1 cellular context compared by ENCODE assay signal in the genomic region with DNA sequence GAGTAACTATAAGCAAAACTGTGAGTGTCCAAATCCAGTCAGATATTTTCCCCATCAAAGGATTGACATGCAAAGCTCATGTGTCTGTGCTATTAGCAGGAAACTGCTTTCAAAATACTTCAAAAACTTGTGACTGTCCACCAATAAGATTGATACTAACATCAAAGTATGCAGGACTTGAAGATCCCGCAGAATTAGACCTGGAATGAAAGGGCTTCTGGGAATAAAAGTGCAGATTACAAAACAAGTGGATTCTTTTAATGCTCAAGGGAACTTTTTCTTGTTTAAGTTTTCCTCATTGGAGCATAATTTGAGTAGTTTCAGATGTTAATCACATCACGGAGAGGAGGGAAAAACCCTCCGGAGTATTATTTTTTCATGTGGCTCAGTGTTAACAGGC.
TF ChIP-seq lines count a peak whose summit lies in the region.

No MANE protein-coding gene starts in this region.

TF ChIP-seq in GM23338, 12 proteins besides CTCF, POLR2A, EP300 and RAD21 (continued from another document):
- TF ChIP-seq, protein P1, sequence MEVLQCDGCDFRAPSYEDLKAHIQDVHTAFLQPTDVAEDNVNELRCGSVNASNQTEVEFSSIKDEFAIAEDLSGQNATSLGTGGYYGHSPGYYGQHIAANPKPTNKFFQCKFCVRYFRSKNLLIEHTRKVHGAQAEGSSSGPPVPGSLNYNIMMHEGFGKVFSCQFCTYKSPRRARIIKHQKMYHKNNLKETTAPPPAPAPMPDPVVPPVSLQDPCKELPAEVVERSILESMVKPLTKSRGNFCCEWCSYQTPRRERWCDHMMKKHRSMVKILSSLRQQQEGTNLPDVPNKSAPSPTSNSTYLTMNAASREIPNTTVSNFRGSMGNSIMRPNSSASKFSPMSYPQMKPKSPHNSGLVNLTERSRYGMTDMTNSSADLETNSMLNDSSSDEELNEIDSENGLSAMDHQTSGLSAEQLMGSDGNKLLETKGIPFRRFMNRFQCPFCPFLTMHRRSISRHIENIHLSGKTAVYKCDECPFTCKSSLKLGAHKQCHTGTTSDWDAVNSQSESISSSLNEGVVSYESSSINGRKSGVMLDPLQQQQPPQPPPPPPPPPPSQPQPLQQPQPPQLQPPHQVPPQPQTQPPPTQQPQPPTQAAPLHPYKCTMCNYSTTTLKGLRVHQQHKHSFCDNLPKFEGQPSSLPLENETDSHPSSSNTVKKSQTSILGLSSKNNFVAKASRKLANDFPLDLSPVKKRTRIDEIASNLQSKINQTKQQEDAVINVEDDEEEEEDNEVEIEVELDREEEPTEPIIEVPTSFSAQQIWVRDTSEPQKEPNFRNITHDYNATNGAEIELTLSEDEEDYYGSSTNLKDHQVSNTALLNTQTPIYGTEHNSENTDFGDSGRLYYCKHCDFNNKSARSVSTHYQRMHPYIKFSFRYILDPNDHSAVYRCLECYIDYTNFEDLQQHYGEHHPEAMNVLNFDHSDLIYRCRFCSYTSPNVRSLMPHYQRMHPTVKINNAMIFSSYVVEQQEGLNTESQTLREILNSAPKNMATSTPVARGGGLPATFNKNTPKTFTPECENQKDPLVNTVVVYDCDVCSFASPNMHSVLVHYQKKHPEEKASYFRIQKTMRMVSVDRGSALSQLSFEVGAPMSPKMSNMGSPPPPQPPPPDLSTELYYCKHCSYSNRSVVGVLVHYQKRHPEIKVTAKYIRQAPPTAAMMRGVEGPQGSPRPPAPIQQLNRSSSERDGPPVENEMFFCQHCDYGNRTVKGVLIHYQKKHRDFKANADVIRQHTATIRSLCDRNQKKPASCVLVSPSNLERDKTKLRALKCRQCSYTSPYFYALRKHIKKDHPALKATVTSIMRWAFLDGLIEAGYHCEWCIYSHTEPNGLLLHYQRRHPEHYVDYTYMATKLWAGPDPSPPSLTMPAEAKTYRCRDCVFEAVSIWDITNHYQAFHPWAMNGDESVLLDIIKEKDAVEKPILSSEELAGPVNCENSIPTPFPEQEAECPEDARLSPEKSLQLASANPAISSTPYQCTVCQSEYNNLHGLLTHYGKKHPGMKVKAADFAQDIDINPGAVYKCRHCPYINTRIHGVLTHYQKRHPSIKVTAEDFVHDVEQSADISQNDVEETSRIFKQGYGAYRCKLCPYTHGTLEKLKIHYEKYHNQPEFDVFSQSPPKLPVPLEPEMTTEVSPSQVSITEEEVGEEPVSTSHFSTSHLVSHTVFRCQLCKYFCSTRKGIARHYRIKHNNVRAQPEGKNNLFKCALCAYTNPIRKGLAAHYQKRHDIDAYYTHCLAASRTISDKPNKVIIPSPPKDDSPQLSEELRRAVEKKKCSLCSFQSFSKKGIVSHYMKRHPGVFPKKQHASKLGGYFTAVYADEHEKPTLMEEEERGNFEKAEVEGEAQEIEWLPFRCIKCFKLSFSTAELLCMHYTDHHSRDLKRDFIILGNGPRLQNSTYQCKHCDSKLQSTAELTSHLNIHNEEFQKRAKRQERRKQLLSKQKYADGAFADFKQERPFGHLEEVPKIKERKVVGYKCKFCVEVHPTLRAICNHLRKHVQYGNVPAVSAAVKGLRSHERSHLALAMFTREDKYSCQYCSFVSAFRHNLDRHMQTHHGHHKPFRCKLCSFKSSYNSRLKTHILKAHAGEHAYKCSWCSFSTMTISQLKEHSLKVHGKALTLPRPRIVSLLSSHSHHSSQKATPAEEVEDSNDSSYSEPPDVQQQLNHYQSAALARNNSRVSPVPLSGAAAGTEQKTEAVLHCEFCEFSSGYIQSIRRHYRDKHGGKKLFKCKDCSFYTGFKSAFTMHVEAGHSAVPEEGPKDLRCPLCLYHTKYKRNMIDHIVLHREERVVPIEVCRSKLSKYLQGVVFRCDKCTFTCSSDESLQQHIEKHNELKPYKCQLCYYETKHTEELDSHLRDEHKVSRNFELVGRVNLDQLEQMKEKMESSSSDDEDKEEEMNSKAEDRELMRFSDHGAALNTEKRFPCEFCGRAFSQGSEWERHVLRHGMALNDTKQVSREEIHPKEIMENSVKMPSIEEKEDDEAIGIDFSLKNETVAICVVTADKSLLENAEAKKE (CRISPR knock-in tag; IDR thresholded peaks at IDR 0.05), result no peak
TF ChIP-seq in GM23338: peak in this region for 0.
